ENCODE assay signal across 16 cellular contexts in the genomic region with DNA sequence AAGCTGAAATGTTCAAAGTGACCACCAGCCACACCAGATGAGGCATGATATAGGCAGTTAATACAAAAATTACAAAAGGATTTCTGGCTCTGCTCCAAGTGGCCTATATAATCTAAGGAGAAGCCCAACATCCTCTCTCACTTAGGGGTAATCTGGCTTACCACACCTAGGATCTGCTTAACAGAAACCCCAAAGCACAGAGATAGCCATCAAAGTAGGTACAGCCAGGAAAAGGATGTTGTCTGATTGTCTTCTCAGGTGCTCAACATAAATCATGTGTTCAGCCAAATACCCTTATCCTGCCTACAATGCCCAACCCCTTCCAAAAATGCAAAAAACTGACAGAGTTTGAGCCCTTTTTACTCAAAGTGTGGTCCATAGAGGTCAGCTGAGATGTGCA. TPM values are rescaled to one million over a fixed set of nuclear protein-coding genes. Genes with fewer than 3 reads are reported as not detected.
DNase-seq lines count a peak whose midpoint lies in the region; ATAC-seq and TF ChIP-seq lines count a peak whose summit lies in the region.
"Had no signal": no experiment of that assay in that cellular context is flagged by ENCODE, and none has a peak within 500 bp of the region (broad histone marks: within the 10 kb centered on the region; RNA-seq: fewer than 3 reads in every experiment).

No MANE protein-coding gene starts in this region.

- H3K79me2 ChIP-seq in GM23338 (replicated peaks; ENCODE audit: insufficient read depth) (no peaks in the 10 kb centered on the region), fibroblast of lung (ENCODE audit: control insufficient read depth, insufficient read depth, low read length) (no peaks in the 10 kb centered on the region), osteoblast (ENCODE audit: insufficient read depth, low read length) (no peaks in the 10 kb centered on the region)

- peak overlapping the region; percentile 98 for H2AFZ ChIP-seq in GM23338
- peak overlapping the region; percentile 77 for H2AFZ ChIP-seq in fibroblast of lung (ENCODE audit: low read length)
- peak overlapping the region; percentile 91 for H2AFZ ChIP-seq in osteoblast (ENCODE audit: low read length)

- DNase-seq in CD4-positive, CD25-positive, alpha-beta regulatory T cell, result peak in 2 of 3 donors; percentile 16 to 53
- no peak for DNase-seq in GM23338 (ENCODE audit: low spot score)
- DNase-seq in fibroblast of lung (ENCODE audit: low read depth in 2 of 2), result no peak
- DNase-seq in osteoblast (ENCODE audit: insufficient read length, low spot score, missing footprints), result no peak
- DNase-seq in NCI-H510A (lab: John Stamatoyannopoulos, UW), result no peak
- DNase-seq: activated CD4-positive, CD25-positive, alpha-beta regulatory T cell; activated gamma-delta T cell treated with Interleukin-2 at 50 U/mL for 16 hours; AML-193; dorsolateral prefrontal cortex; GF-D8; left colon; NCI-H1694; Right ventricle myocardium superior had no signal

- peak overlapping the region; percentile 8 for H3K4me3 ChIP-seq in CD4-positive, CD25-positive, alpha-beta regulatory T cell (ENCODE audit: low read depth, low read length)
- H3K4me3 ChIP-seq in GM23338, result no peak overlapping the region
- no peak overlapping the region for H3K4me3 ChIP-seq in fibroblast of lung (replicated peaks in 1 of 4; ENCODE audit: control extremely low read depth in 1 of 4, insufficient read depth in 1 of 4, low read depth in 3 of 4, low read length in 4 of 4)
- H3K4me3 ChIP-seq in osteoblast (ENCODE audit: insufficient read depth, low read length), result no peak overlapping the region

- H3K36me3 ChIP-seq in CD4-positive, CD25-positive, alpha-beta regulatory T cell (ENCODE audit: control insufficient read depth, insufficient read depth, low read length), result no peaks in the 10 kb centered on the region
- H3K36me3 ChIP-seq in GM23338 (ENCODE audit: insufficient read depth) (no peaks in the 10 kb centered on the region), fibroblast of lung (ENCODE audit: control insufficient read depth, insufficient read depth, low read length) (no peaks in the 10 kb centered on the region), osteoblast (ENCODE audit: insufficient read depth, low read length) (no peaks in the 10 kb centered on the region)
- H3K36me3 ChIP-seq: brain microvascular endothelial cell had no signal

- no peaks in the 10 kb centered on the region for H3K9me3 ChIP-seq in CD4-positive, CD25-positive, alpha-beta regulatory T cell (ENCODE audit: control insufficient read depth in 2 of 2, low read length in 2 of 2)
- H3K9me3 ChIP-seq in fibroblast of lung (ENCODE audit: control insufficient read depth, insufficient read depth, low read depth, low read length) (no peaks in the 10 kb centered on the region), osteoblast (ENCODE audit: low read depth, low read length) (no peaks in the 10 kb centered on the region)

- peaks cover 9% of the 10 kb centered on the region for H3K4me1 ChIP-seq in CD4-positive, CD25-positive, alpha-beta regulatory T cell (ENCODE audit: control insufficient read depth, insufficient read depth, low read length, poor library complexity, severe bottlenecking)
- H3K4me1 ChIP-seq in GM23338 (ENCODE audit: insufficient read depth), result no peaks in the 10 kb centered on the region
- H3K4me1 ChIP-seq in fibroblast of lung (ENCODE audit: control insufficient read depth, extremely low read depth, insufficient read depth, low read length), result no peaks in the 10 kb centered on the region
- H3K4me1 ChIP-seq in osteoblast (ENCODE audit: insufficient read depth, low read length), result peaks cover under 1% of the 10 kb centered on the region

- H3K9me3 Mint-ChIP-seq in CD4-positive, CD25-positive, alpha-beta regulatory T cell, result peaks cover 0 to 5% (median 0%) of the 10 kb centered on the region in 7 donors
- peaks cover 8% of the 10 kb centered on the region for H3K9me3 Mint-ChIP-seq in GM23338

- H3K9me2 ChIP-seq in GM23338 (ENCODE audit: insufficient read depth), result peaks cover 5% of the 10 kb centered on the region; the same call in 1 of the 2 replicates

- no peaks in the 10 kb centered on the region for H3K27me3 ChIP-seq in CD4-positive, CD25-positive, alpha-beta regulatory T cell (ENCODE audit: control insufficient read depth, insufficient read depth, low read length)
- H3K27me3 ChIP-seq in GM23338 (ENCODE audit: insufficient read depth), result no peaks in the 10 kb centered on the region
- H3K27me3 ChIP-seq in fibroblast of lung (ENCODE audit: control insufficient read depth, insufficient read depth, low read length), result no peaks in the 10 kb centered on the region
- H3K27me3 ChIP-seq in osteoblast (ENCODE audit: insufficient read depth, low read length), result no peaks in the 10 kb centered on the region
- H3K27me3 ChIP-seq: brain microvascular endothelial cell, dorsolateral prefrontal cortex had no signal

- peak in 1 of 2 donors; percentile 31 for ATAC-seq in CD4-positive, CD25-positive, alpha-beta regulatory T cell (ENCODE audit: low read depth in 2 of 2)
- ATAC-seq in GM23338 (no peak), HG03159 (IDR thresholded peaks at IDR 0.05; ENCODE audit: unreplicated experiment) (no peak), HG03139 (IDR thresholded peaks at IDR 0.05; ENCODE audit: unreplicated experiment) (no peak)
- ATAC-seq: left colon had no signal

- no peaks in the 10 kb centered on the region for H3F3A ChIP-seq in GM23338 (replicated peaks; ENCODE audit: low read depth)

- peak overlapping the region; percentile 0 to 84 (median 83) for H3K27ac Mint-ChIP-seq in CD4-positive, CD25-positive, alpha-beta regulatory T cell
- no peak overlapping the region for H3K27ac Mint-ChIP-seq in GM23338

- H3K4me3 Mint-ChIP-seq in CD4-positive, CD25-positive, alpha-beta regulatory T cell, result peak overlapping the region in 2 of 4 donors; percentile 49 to 70
- H3K4me3 Mint-ChIP-seq in GM23338, result no peak overlapping the region

- H3K4me2 ChIP-seq in GM23338 (no peak overlapping the region), fibroblast of lung (ENCODE audit: extremely low read depth, insufficient read depth, low read length) (peak overlapping the region; percentile 92), osteoblast (ENCODE audit: insufficient read depth, low read length) (peak overlapping the region; percentile 93)

- H3K36me3 Mint-ChIP-seq in CD4-positive, CD25-positive, alpha-beta regulatory T cell, result no peaks in the 10 kb centered on the region
- H3K36me3 Mint-ChIP-seq in GM23338 (ENCODE audit: low read depth), result no peaks in the 10 kb centered on the region; the same call in 2 of the 3 replicates

- H3K9ac ChIP-seq in fibroblast of lung (ENCODE audit: insufficient read depth, low read length), result no peak overlapping the region

- H4K20me1 ChIP-seq in GM23338 (replicated peaks; ENCODE audit: insufficient read depth) (no peaks in the 10 kb centered on the region), fibroblast of lung (ENCODE audit: control insufficient read depth, extremely low read depth, insufficient read depth, low read length) (no peaks in the 10 kb centered on the region), osteoblast (ENCODE audit: insufficient read depth, low read length) (no peaks in the 10 kb centered on the region)

- peaks cover 25% of the 10 kb centered on the region for H3K27me3 Mint-ChIP-seq in CD4-positive, CD25-positive, alpha-beta regulatory T cell
- peaks cover 4% of the 10 kb centered on the region for H3K27me3 Mint-ChIP-seq in GM23338 (ENCODE audit: insufficient read depth, low read depth, poor library complexity)

- no peak overlapping the region for H3K27ac ChIP-seq in CD4-positive, CD25-positive, alpha-beta regulatory T cell (ENCODE audit: insufficient read depth, low read length, poor library complexity, severe bottlenecking)
- H3K27ac ChIP-seq in GM23338 (ENCODE audit: low read depth) (no peak overlapping the region), fibroblast of lung (ENCODE audit: insufficient read depth, low read length) (no peak overlapping the region), osteoblast (ENCODE audit: low read depth, low read length) (no peak overlapping the region)

- peaks cover 0 to 16% (median 4%) of the 10 kb centered on the region in 4 donors for H3K4me1 Mint-ChIP-seq in CD4-positive, CD25-positive, alpha-beta regulatory T cell
- peaks cover 6% of the 10 kb centered on the region; the same call in 2 of the 3 replicates for H3K4me1 Mint-ChIP-seq in GM23338

- TF ChIP-seq CTCF in GM23338 (conservative IDR thresholded peaks at IDR 0.05; ENCODE audit: low read depth in 2 of 2) (no peak), fibroblast of lung (conservative IDR thresholded peaks at IDR 0.05 in 1 of 2, IDR thresholded peaks at IDR 0.05 in 1 of 2; ENCODE audit: low read depth in 1 of 2, low read length in 2 of 2) (no peak), osteoblast (IDR thresholded peaks at IDR 0.05; ENCODE audit: extremely low read depth, low read depth, low read length) (no peak)

TF ChIP-seq in GM23338, 12 proteins besides CTCF, POLR2A, EP300 and RAD21 (continues in another document):
- TF ChIP-seq EZH2 (IDR thresholded peaks at IDR 0.05; ENCODE audit: low read depth, unreplicated experiment), result no peak

RNA-seq across cellular contexts. Expression of gene PPM1K, which starts 54.0 kb away (rescaled TPM):
- 84.1 TPM for total RNA-seq in CD4-positive, CD25-positive, alpha-beta regulatory T cell
- polyA plus RNA-seq in CD4-positive, CD25-positive, alpha-beta regulatory T cell, result 10 to 100 TPM; 64.4 to 85.2 (median 77.2) TPM
- 11.7 and 12.0 TPM in 2 replicates for total RNA-seq in GM23338 (2014; rRNA removed; shearing (Covaris generic))
- polyA plus RNA-seq in GM23338 (2016; fragmentation: Nextera tagmentation; extraction: Ambion mirVana) (9.1 and 11.1 TPM in 2 replicates), fibroblast of lung (8.1 and 14.4 TPM in 2 replicates)
- total RNA-seq in fibroblast of lung (10.0 and 18.0 TPM in 2 replicates), osteoblast (21.0 and 21.2 TPM in 2 replicates)
- polyA plus RNA-seq in fibroblast of lung (2012), result 4.1 and 6.5 TPM in 2 replicates
- 10.7 and 35.0 TPM in 2 replicates for polyA minus RNA-seq in fibroblast of lung (ENCODE audit: low replicate concordance)

Comparison
In these comparisons a context has a peak if more than half of its experiments do, and no peak if none do; other contexts are left out.
1. DNase-seq: peak in CD4-positive, CD25-positive, alpha-beta regulatory T cell (2 of 3); none in GM23338 (single experiment), fibroblast of lung (0 of 2), osteoblast (single experiment) and NCI-H510A (single experiment).
2. Peak in every context shown above with its lines, with median percentiles within 50 percentile points of each other: H2AFZ ChIP-seq.